In the genomic region with DNA sequence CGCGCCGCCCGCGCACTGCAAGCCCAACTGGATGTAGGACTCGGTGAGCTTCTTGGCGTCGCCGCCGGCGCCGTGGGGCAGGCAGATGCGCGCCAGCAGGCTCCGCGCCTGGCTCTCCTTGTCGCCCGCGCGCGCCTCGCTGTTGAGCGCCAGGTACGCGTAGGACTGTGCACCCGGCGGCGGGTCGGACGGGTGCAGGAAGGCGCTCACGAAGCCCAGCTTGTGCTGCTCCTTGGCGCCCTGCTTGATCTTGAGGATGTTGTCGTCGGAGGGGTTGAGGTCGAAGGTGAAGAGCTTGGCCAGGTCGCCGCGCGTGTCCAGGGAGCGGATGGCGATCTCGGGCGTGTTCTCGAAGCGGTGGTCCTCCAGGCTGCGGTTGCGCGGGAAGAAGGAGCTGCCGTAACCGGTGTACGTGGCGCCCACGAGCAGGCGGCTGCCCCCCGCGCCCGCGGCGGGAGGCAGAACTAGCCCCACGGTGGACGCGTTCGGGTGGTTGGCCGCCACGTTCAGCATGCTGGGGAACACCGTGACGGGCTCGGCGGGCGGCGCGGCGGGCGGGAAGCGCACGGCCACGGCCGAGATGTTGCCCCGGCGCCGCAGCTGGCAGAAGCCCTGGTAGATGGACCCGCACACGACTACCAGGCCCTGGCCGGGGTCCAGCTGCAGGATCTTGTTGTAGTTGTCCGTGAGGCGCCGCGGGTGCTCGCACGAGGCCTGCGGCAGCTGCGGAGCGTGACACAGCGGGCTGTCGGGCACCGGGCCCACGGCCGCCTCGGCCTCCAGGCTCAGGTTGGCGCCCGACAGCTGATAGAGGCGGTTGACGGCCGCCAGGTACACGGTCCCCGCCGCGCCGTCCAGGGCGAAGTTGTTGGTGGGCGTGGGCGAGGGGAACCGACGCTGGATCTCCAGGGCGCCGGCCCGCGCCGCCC, we compare ENCODE assay signal across 8 cellular contexts. TPM values are rescaled to one million over a fixed set of nuclear protein-coding genes. Genes with fewer than 3 reads are reported as not detected.
DNase-seq lines count a peak whose midpoint lies in the region; ATAC-seq and TF ChIP-seq lines count a peak whose summit lies in the region.

No MANE protein-coding gene starts in this region.

- H3K9me3 Mint-ChIP-seq in activated CD4-positive, alpha-beta memory T cell treated with anti-CD3 and anti-CD28 coated beads for 36 hours, result no peaks in the 10 kb centered on the region
- no peaks in the 10 kb centered on the region for H3K9me3 Mint-ChIP-seq in endodermal cell

- H3K36me3 ChIP-seq in ES-I3 (ENCODE audit: insufficient read depth, low read length), result no peaks in the 10 kb centered on the region
- H3K36me3 ChIP-seq in endodermal cell (ENCODE audit: control insufficient read depth, insufficient read depth, low read length), result no peaks in the 10 kb centered on the region
- H3K36me3 ChIP-seq in mucosa of rectum (ENCODE audit: control insufficient read depth in 2 of 2, insufficient read depth in 2 of 2, low read length in 2 of 2), result no peaks in the 10 kb centered on the region
- H3K36me3 ChIP-seq in testis (ENCODE audit: low read depth, missing control alignments), result no peaks in the 10 kb centered on the region

- no peak for ATAC-seq in GM19351 (IDR thresholded peaks at IDR 0.05; ENCODE audit: unreplicated experiment)

- peak; percentile 39 to 91 (median 88) for DNase-seq in NCI-H1417 (lab: John Stamatoyannopoulos, UW)
- DNase-seq in activated CD4-positive, alpha-beta memory T cell treated with anti-CD3 and anti-CD28 coated beads for 36 hours, result peak; percentile 56
- DNase-seq in endodermal cell, result peak; percentile 87
- peak; percentile 59 for DNase-seq in testis
- no peak for DNase-seq in OCI-M1 (lab: John Stamatoyannopoulos, UW)

- WGBS in endodermal cell (ENCODE audit: insufficient coverage in 1 of 2, insufficient read length in 1 of 2), 2 experiments, result 1 to 2% methylated on average over 53 to 120 of the region's 120 CpGs
- WGBS in testis, 2 donors, result 0% methylated on average over 67 of the region's 120 CpGs; no CpG with 5 or more reads in 1 of the 2 donors

- H3K36me3 Mint-ChIP-seq in activated CD4-positive, alpha-beta memory T cell treated with anti-CD3 and anti-CD28 coated beads for 36 hours, result peaks cover 2% of the 10 kb centered on the region
- peaks cover 3% of the 10 kb centered on the region for H3K36me3 Mint-ChIP-seq in endodermal cell (ENCODE audit: low read depth)

- H3K4me1 ChIP-seq in ES-I3 (ENCODE audit: insufficient read depth, low read length) (peaks cover 44% of the 10 kb centered on the region), endodermal cell (ENCODE audit: control insufficient read depth, insufficient read depth, low read length) (peaks cover 7% of the 10 kb centered on the region), mucosa of rectum (ENCODE audit: control insufficient read depth in 2 of 2, insufficient read depth in 2 of 2, low read length in 2 of 2) (peaks cover 26% of the 10 kb centered on the region in 2 donors), testis (peaks cover 35% of the 10 kb centered on the region)

- no peak overlapping the region for H3K27ac ChIP-seq in endodermal cell (ENCODE audit: low read depth, low read length)
- peak overlapping the region; percentile 73 to 76 for H3K27ac ChIP-seq in mucosa of rectum (ENCODE audit: low read depth in 2 of 2, low read length in 2 of 2)
- peak overlapping the region; percentile 55 to 86 for H3K27ac ChIP-seq in testis

- intact Hi-C loops in activated CD4-positive, alpha-beta memory T cell treated with anti-CD3 and anti-CD28 coated beads for 36 hours (cut with micrococcal nuclease), result loop anchor here (5.0 kb wide), 2 partner anchors 164 to 224 kb away; a partner anchor contains a TSS
- intact Hi-C loops in testis (cut with DNase I; ENCODE audit: low total_unique reads), result loop anchor here (5.0 to 10.0 kb wide), 2 partner anchors 51 to 114 kb away; no protein-coding TSS in a partner anchor

- CTCF ChIA-PET in activated CD4-positive, alpha-beta memory T cell treated with anti-CD3 and anti-CD28 coated beads for 36 hours (lab: Charles Lee), result interaction anchor here (0.6 to 1.4 kb wide), 7 partner anchors 12 to 636 kb away, joined by 3 to 5 read pairs (median 3); no protein-coding TSS in a partner anchor

- H3K27me3 ChIP-seq in endodermal cell (ENCODE audit: control insufficient read depth, insufficient read depth, low read length, poor library complexity, severe bottlenecking) (peaks cover 20% of the 10 kb centered on the region), mucosa of rectum (ENCODE audit: control insufficient read depth in 2 of 2, insufficient read depth in 2 of 2, low read length in 2 of 2) (peaks cover 13% of the 10 kb centered on the region in 2 donors), testis (no peaks in the 10 kb centered on the region)

- H3K9me3 ChIP-seq in ES-I3 (ENCODE audit: control insufficient read depth, insufficient read depth, low read length) (no peaks in the 10 kb centered on the region), endodermal cell (ENCODE audit: control insufficient read depth, low read length) (no peaks in the 10 kb centered on the region), mucosa of rectum (ENCODE audit: control insufficient read depth in 2 of 2, low read length in 2 of 2) (no peaks in the 10 kb centered on the region), testis (no peaks in the 10 kb centered on the region)

- TF ChIP-seq CTCF in endodermal cell (conservative IDR thresholded peaks at IDR 0.05), result peak; percentile 24
- no peak for TF ChIP-seq CTCF in testis (IDR thresholded peaks at IDR 0.05)

- H3K4me3 Mint-ChIP-seq in activated CD4-positive, alpha-beta memory T cell treated with anti-CD3 and anti-CD28 coated beads for 36 hours, result peak overlapping the region; percentile 74
- peak overlapping the region; percentile 77 for H3K4me3 Mint-ChIP-seq in endodermal cell

- TF ChIP-seq POLR2A in testis (IDR thresholded peaks at IDR 0.05), result no peak

- peak overlapping the region; percentile 64 for H3K9ac ChIP-seq in ES-I3 (ENCODE audit: low read depth, low read length)
- no peak overlapping the region for H3K9ac ChIP-seq in endodermal cell (ENCODE audit: extremely low read depth, low read length, poor library complexity, severe bottlenecking)
- peak overlapping the region in 1 of 2 donors; percentile 63 for H3K9ac ChIP-seq in mucosa of rectum (ENCODE audit: low read depth in 1 of 2, low read length in 2 of 2)

- peaks cover 14% of the 10 kb centered on the region for H3K27me3 Mint-ChIP-seq in activated CD4-positive, alpha-beta memory T cell treated with anti-CD3 and anti-CD28 coated beads for 36 hours
- peaks cover 17% of the 10 kb centered on the region for H3K27me3 Mint-ChIP-seq in endodermal cell (ENCODE audit: insufficient read depth)

- H3K4me3 ChIP-seq in endodermal cell (ENCODE audit: low read length) (peak overlapping the region; percentile 76), mucosa of rectum (ENCODE audit: low read length in 2 of 2) (peak overlapping the region; percentile 62 to 70), testis (peak overlapping the region; percentile 65 to 68)

- H3K27ac Mint-ChIP-seq in activated CD4-positive, alpha-beta memory T cell treated with anti-CD3 and anti-CD28 coated beads for 36 hours, result no peak overlapping the region
- H3K27ac Mint-ChIP-seq in endodermal cell, result peak overlapping the region; percentile 34

- peaks cover 12% of the 10 kb centered on the region for H3K4me1 Mint-ChIP-seq in activated CD4-positive, alpha-beta memory T cell treated with anti-CD3 and anti-CD28 coated beads for 36 hours (ENCODE audit: low read depth)
- peaks cover 47% of the 10 kb centered on the region for H3K4me1 Mint-ChIP-seq in endodermal cell

- POLR2A ChIA-PET in activated CD4-positive, alpha-beta memory T cell treated with anti-CD3 and anti-CD28 coated beads for 36 hours (lab: Charles Lee), result no interaction called here

RNA-seq across cellular contexts. Expression of a gene that starts 0.6 kb away (rescaled TPM):
- 1 to 10 TPM; 7.2 to 8.6 TPM for total RNA-seq in activated CD4-positive, alpha-beta memory T cell treated with anti-CD3 and anti-CD28 coated beads for 36 hours
- total RNA-seq in endodermal cell (10 to 100 TPM; 73.1 to 83.2 TPM), testis (10 to 100 TPM; 50.2 to 87.8 TPM)
- 58.8 TPM for polyA plus RNA-seq in endodermal cell (2013, experiment 1 of 2)
- 68.1 TPM for polyA plus RNA-seq in endodermal cell (2013, experiment 2 of 2)
- polyA plus RNA-seq in testis (ENCODE audit: insufficient read depth, low read depth, low replicate concordance), result 69.2 TPM

Comparison
In these comparisons a context has a peak if more than half of its experiments do, and no peak if none do; other contexts are left out.
1. RNA of a gene that starts 0.6 kb away (total RNA-seq): 50.2 to 87.8 TPM in testis and 73.1 to 83.2 TPM in endodermal cell; 7.2 to 8.6 TPM in activated CD4-positive, alpha-beta memory T cell treated with anti-CD3 and anti-CD28 coated beads for 36 hours; every median in the first group is over 4 times any median in the second.
2. Peak in every context shown above with its lines, with median percentiles within 50 percentile points of each other: H3K4me3 ChIP-seq.